Comparison of ENCODE assay signal across 1 cellular context in the genomic region with DNA sequence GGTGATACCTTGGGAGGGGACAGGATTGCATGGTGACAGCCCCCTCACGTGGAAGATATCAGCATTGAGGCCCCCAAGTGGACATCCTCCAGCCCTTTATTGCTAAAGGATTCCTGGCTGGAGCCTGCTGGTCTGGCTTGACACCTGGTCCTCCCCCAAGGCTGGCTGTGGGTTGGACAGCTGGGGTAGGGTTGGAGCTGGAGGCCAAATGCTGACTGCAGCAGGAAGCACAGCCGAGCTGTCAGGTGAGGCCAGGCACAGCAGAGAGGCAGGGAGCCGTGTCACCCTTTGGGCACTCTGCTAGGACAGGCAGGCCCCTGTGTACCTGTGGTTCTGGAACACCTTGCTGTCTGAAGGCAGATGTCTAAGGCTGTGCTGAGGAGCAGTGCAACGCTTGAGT.
TF ChIP-seq lines count a peak whose summit lies in the region.

No MANE protein-coding gene starts in this region.

TF ChIP-seq in K562, 482 proteins besides CTCF, POLR2A, EP300 and RAD21:
- TF ChIP-seq ARHGAP35 (IDR thresholded peaks at IDR 0.05; ENCODE audit: partially characterized antibody) (no peak), ZNF830 (CRISPR knock-in tag; IDR thresholded peaks at IDR 0.05) (no peak), SREBF1 (IDR thresholded peaks at IDR 0.05; ENCODE audit: borderline replicate concordance, low read depth, low read length) (no peak), BRCA1 (IDR thresholded peaks at IDR 0.05) (no peak), BRCA1 (CRISPR knock-in tag; IDR thresholded peaks at IDR 0.05) (no peak), HOXB6 (CRISPR knock-in tag; IDR thresholded peaks at IDR 0.05; ENCODE audit: borderline replicate concordance) (no peak), ZFP1 (CRISPR knock-in tag; IDR thresholded peaks at IDR 0.05) (no peak), ILK (tag; IDR thresholded peaks at IDR 0.05; ENCODE audit: borderline replicate concordance, low read depth) (no peak), ZNF408 (CRISPR knock-in tag; IDR thresholded peaks at IDR 0.05; ENCODE audit: low read depth) (no peak), ZBTB49 (CRISPR knock-in tag; IDR thresholded peaks at IDR 0.05; ENCODE audit: borderline replicate concordance) (no peak), HMGN3 (IDR thresholded peaks at IDR 0.05; ENCODE audit: borderline replicate concordance, extremely low read depth, insufficient read length, low read depth, low read length) (no peak), ESRRA (IDR thresholded peaks at IDR 0.05; ENCODE audit: borderline replicate concordance, low read depth) (no peak), ZBTB43 (CRISPR knock-in tag; IDR thresholded peaks at IDR 0.05) (no peak), SMAD1 (IDR thresholded peaks at IDR 0.05; ENCODE audit: low read depth, low read length, partially characterized antibody) (no peak), ZNF586 (CRISPR knock-in tag; conservative IDR thresholded peaks at IDR 0.05) (no peak), JUND (IDR thresholded peaks at IDR 0.05; ENCODE audit: borderline replicate concordance, low read depth, low read length) (no peak), JUND (tag; IDR thresholded peaks at IDR 0.05; ENCODE audit: borderline replicate concordance, low read depth, low read length) (no peak), ARID4B (CRISPR knock-in tag; IDR thresholded peaks at IDR 0.05) (no peak), SMARCE1 (IDR thresholded peaks at IDR 0.05) (no peak)
- TF ChIP-seq, protein P1, sequence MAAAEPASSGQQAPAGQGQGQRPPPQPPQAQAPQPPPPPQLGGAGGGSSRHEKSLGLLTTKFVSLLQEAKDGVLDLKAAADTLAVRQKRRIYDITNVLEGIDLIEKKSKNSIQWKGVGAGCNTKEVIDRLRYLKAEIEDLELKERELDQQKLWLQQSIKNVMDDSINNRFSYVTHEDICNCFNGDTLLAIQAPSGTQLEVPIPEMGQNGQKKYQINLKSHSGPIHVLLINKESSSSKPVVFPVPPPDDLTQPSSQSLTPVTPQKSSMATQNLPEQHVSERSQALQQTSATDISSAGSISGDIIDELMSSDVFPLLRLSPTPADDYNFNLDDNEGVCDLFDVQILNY (CRISPR knock-in tag; IDR thresholded peaks at IDR 0.05): no peak
- TF ChIP-seq, protein P2, sequence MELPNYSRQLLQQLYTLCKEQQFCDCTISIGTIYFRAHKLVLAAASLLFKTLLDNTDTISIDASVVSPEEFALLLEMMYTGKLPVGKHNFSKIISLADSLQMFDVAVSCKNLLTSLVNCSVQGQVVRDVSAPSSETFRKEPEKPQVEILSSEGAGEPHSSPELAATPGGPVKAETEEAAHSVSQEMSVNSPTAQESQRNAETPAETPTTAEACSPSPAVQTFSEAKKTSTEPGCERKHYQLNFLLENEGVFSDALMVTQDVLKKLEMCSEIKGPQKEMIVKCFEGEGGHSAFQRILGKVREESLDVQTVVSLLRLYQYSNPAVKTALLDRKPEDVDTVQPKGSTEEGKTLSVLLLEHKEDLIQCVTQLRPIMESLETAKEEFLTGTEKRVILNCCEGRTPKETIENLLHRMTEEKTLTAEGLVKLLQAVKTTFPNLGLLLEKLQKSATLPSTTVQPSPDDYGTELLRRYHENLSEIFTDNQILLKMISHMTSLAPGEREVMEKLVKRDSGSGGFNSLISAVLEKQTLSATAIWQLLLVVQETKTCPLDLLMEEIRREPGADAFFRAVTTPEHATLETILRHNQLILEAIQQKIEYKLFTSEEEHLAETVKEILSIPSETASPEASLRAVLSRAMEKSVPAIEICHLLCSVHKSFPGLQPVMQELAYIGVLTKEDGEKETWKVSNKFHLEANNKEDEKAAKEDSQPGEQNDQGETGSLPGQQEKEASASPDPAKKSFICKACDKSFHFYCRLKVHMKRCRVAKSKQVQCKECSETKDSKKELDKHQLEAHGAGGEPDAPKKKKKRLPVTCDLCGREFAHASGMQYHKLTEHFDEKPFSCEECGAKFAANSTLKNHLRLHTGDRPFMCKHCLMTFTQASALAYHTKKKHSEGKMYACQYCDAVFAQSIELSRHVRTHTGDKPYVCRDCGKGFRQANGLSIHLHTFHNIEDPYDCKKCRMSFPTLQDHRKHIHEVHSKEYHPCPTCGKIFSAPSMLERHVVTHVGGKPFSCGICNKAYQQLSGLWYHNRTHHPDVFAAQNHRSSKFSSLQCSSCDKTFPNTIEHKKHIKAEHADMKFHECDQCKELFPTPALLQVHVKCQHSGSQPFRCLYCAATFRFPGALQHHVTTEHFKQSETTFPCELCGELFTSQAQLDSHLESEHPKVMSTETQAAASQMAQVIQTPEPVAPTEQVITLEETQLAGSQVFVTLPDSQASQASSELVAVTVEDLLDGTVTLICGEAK (IDR thresholded peaks at IDR 0.05): no peak
- TF ChIP-seq, protein P2 (CRISPR knock-in tag; IDR thresholded peaks at IDR 0.05): no peak
